ENCODE assay signal across 8 cellular contexts in the genomic region with DNA sequence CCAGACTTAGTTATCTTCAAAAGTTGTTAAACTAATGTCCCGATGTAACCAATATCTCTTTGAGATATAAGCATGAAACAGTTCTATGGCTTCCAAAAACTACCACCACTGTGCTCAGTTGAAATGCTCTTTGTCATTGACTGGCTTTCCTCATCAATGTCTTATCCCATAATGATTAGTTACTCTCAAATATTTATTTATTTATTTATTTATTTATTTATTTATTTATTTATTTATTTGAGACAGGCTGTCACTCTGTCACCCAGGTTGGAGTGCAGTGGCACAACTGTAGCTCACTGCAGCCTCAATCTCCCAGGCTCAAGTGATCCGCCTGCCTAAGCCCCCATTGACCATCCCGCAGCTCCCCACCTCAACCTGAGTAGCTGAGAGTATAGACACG.
"Had no signal": no experiment of that assay in that cellular context is flagged by ENCODE, and none has a peak within 500 bp of the region (broad histone marks: within the 10 kb centered on the region; RNA-seq: fewer than 3 reads in every experiment).

No MANE protein-coding gene starts in this region.

- H3K4me3 Mint-ChIP-seq: IgD-negative memory B cell had no signal

- H3K27ac Mint-ChIP-seq: IgD-negative memory B cell had no signal

- FAIRE-seq: HTR-8/SVneo, K562 had no signal

- ATAC-seq: K562 had no signal

- H3K27ac ChIP-seq: HL-60, KMS-11 had no signal

- DNase-seq: IMR-90, KBM-7, KG1 had no signal

- H3K4me3 ChIP-seq: K562 had no signal

- H3K9me3 Mint-ChIP-seq: IgD-negative memory B cell had no signal

- H3K4me2 ChIP-seq: KMS-11 had no signal

- H3K9ac ChIP-seq: KMS-11 had no signal
